8 cellular contexts compared by ENCODE assay signal in genomic region chr5:118651002-118651401, GRCh38.
"Had no signal": no experiment of that assay in that cellular context is flagged by ENCODE, and none has a peak within 500 bp of the region (broad histone marks: within the 10 kb centered on the region; RNA-seq: fewer than 3 reads in every experiment).

No MANE protein-coding gene starts in this region.

- DNase-seq: GDM1, GF-D8 had no signal

- H3K4me3 ChIP-seq: GM12878 had no signal

- ATAC-seq: GM12878 had no signal

- FAIRE-seq: G401.6, GM12878, GM12891, GM12892, GM18507, GM19239 had no signal
